ENCODE assay signal across 8 cellular contexts in genomic region chr1:186375152-186375928, GRCh38. TPM values are rescaled to one million over a fixed set of nuclear protein-coding genes. Genes with fewer than 3 reads are reported as not detected.
DNase-seq lines count a peak whose midpoint lies in the region; FAIRE-seq and TF ChIP-seq lines count a peak whose summit lies in the region.

Gene ODR4, plus strand, starts transcription at chr1:186375838. Its CDS starts 3,948 bp downstream, at chr1:186379786.
Gene TPR, minus strand, starts transcription at chr1:186375253. Its CDS starts 225 bp downstream, at chr1:186375028.

- H3K4me3 ChIP-seq in HAP-1 (peak within 1 kb of the TSS; percentile 82), MM.1S (ENCODE audit: low read length) (peak within 1 kb of the TSS; percentile 73), foreskin fibroblast (ENCODE audit: low read depth in 1 of 2, low read length in 2 of 2) (peak within 1 kb of the TSS; percentile 89 to 92), neural progenitor cell (peak within 1 kb of the TSS; percentile 86), subcutaneous abdominal adipose tissue (ENCODE audit: low read depth in 1 of 5, low read length in 5 of 5) (peak within 1 kb of the TSS; percentile 75 to 100 (median 93))

- peaks cover 16% of the 10 kb centered on the region for H3K36me3 Mint-ChIP-seq in neural progenitor cell

- no peaks in the 10 kb centered on the region for H3K27me3 ChIP-seq in HAP-1 (ENCODE audit: low read depth)
- H3K27me3 ChIP-seq in MM.1S (replicated peaks; ENCODE audit: insufficient read depth, low read length), result no peaks in the 10 kb centered on the region
- H3K27me3 ChIP-seq in neural progenitor cell, result no peaks in the 10 kb centered on the region
- peaks cover 0 to 11% (median 0%) of the 10 kb centered on the region in 5 donors for H3K27me3 ChIP-seq in subcutaneous abdominal adipose tissue (ENCODE audit: control insufficient read depth in 5 of 5, insufficient read depth in 4 of 5, low read length in 5 of 5)

- H3K27ac Mint-ChIP-seq in neural progenitor cell, result peak within 1 kb of the TSS; percentile 95

- peaks cover 13% of the 10 kb centered on the region for H3K4me1 Mint-ChIP-seq in neural progenitor cell

- H3F3A ChIP-seq in MM.1S (ENCODE audit: insufficient read depth, low read length) (peaks cover 13% of the 10 kb centered on the region), neural progenitor cell (ENCODE audit: low read depth) (peaks cover 15% of the 10 kb centered on the region)

- TF ChIP-seq CTCF in MM.1S (IDR thresholded peaks at IDR 0.05; ENCODE audit: low read length) (peak; percentile 100), foreskin fibroblast (IDR thresholded peaks at IDR 0.05; ENCODE audit: low read depth, low read length) (peak; percentile 97), neural progenitor cell (IDR thresholded peaks at IDR 0.05) (peak; percentile 98)

- H3K79me2 ChIP-seq in MM.1S (ENCODE audit: low read length) (peaks cover 85% of the 10 kb centered on the region), neural progenitor cell (ENCODE audit: low read depth) (peaks cover 92% of the 10 kb centered on the region)

- DNase-seq in HAP-1 (ENCODE audit: low spot score in 2 of 2), result peak; percentile 97
- DNase-seq in MM.1S, result peak; percentile 100
- DNase-seq in SIG-M5 treated with dmso at 0.1 percent for 504 hours (lab: John Stamatoyannopoulos, UW; ENCODE audit: unreplicated experiment), result peak; percentile 100
- peak; percentile 96 for DNase-seq in activated gamma-delta T cell treated with anti-CD3 and anti-CD28 coated beads, Interleukin-2, amount 50 U/mL, for 16 hours (ENCODE audit: low read depth)
- DNase-seq in foreskin fibroblast, result peak; percentile 99
- DNase-seq in neural progenitor cell (ENCODE audit: low spot score), result peak; percentile 99

- peak within 1 kb of the TSS; percentile 67 for H2AFZ ChIP-seq in MM.1S (ENCODE audit: low read length)
- H2AFZ ChIP-seq in neural progenitor cell (replicated peaks), result peak within 1 kb of the TSS; percentile 77

- H3K4me2 ChIP-seq in MM.1S (ENCODE audit: low read depth, low read length), result peak within 1 kb of the TSS; percentile 75
- H3K4me2 ChIP-seq in neural progenitor cell, result peak within 1 kb of the TSS; percentile 84

- H3K9me3 Mint-ChIP-seq in neural progenitor cell, result no peaks in the 10 kb centered on the region

- H3K27ac ChIP-seq in MM.1S (ENCODE audit: low read length), result peak within 1 kb of the TSS; percentile 90
- peak within 1 kb of the TSS; percentile 94 for H3K27ac ChIP-seq in neural progenitor cell
- peak within 1 kb of the TSS; percentile 96 for H3K27ac ChIP-seq in subcutaneous abdominal adipose tissue (ENCODE audit: low read depth, low read length)

- H3K4me3 Mint-ChIP-seq in neural progenitor cell, result peak within 1 kb of the TSS; percentile 100

- peaks cover 4% of the 10 kb centered on the region for H3K27me3 Mint-ChIP-seq in neural progenitor cell (ENCODE audit: insufficient read depth, low read depth)

- no peaks in the 10 kb centered on the region for H3K9me2 ChIP-seq in MM.1S (replicated peaks; ENCODE audit: insufficient read depth, low read length)

- peak within 1 kb of the TSS; percentile 89 for H3K9ac ChIP-seq in MM.1S (ENCODE audit: low read length)
- H3K9ac ChIP-seq in neural progenitor cell, result peak within 1 kb of the TSS; percentile 87
- peak within 1 kb of the TSS; percentile 82 to 100 (median 97) for H3K9ac ChIP-seq in subcutaneous abdominal adipose tissue (ENCODE audit: low read length in 5 of 5)

- H3K4me1 ChIP-seq in HAP-1 (peaks cover 25% of the 10 kb centered on the region), MM.1S (ENCODE audit: low read length) (peaks cover 16% of the 10 kb centered on the region), neural progenitor cell (peaks cover 19% of the 10 kb centered on the region), subcutaneous abdominal adipose tissue (ENCODE audit: control insufficient read depth in 5 of 5, insufficient read depth in 5 of 5, low read length in 5 of 5) (peaks cover 15 to 26% (median 20%) of the 10 kb centered on the region in 5 donors)

- H4K20me1 ChIP-seq in MM.1S (ENCODE audit: insufficient read depth, low read length), result peaks cover 4% of the 10 kb centered on the region; the same call in 1 of the 2 replicates
- peaks cover 16% of the 10 kb centered on the region for H4K20me1 ChIP-seq in neural progenitor cell (ENCODE audit: low read depth)

- H3K9me3 ChIP-seq in HAP-1 (no peaks in the 10 kb centered on the region), MM.1S (replicated peaks; ENCODE audit: insufficient read depth, low read length) (no peaks in the 10 kb centered on the region), neural progenitor cell (ENCODE audit: low read depth) (no peaks in the 10 kb centered on the region), subcutaneous abdominal adipose tissue (ENCODE audit: control insufficient read depth in 5 of 5, low read length in 5 of 5) (peaks cover 0 to 3% (median 0%) of the 10 kb centered on the region in 5 donors)

- FAIRE-seq in G401.6 (lab: Jason Lieb, UNC), result peak; percentile 98

- in situ Hi-C loops in HAP-1 (cut with MboI; ENCODE audit: low sequenced_read_pairs), result no loop called here

- H3K36me3 ChIP-seq in HAP-1 (replicated peaks) (peaks cover 34% of the 10 kb centered on the region), MM.1S (replicated peaks; ENCODE audit: insufficient read depth, low read length) (peaks cover 7% of the 10 kb centered on the region; the same call in 1 of the 2 replicates), neural progenitor cell (peaks cover 17% of the 10 kb centered on the region), subcutaneous abdominal adipose tissue (ENCODE audit: control insufficient read depth in 5 of 5, insufficient read depth in 5 of 5, low read length in 5 of 5) (peaks cover 6 to 30% (median 27%) of the 10 kb centered on the region in 5 donors)

RNA-seq across cellular contexts. Expression of gene ODR4, which starts in this region (rescaled TPM):
- 24.9 and 37.2 TPM in 2 replicates for total RNA-seq in neural progenitor cell (ENCODE audit: low replicate concordance)

RNA-seq across cellular contexts. Expression of gene TPR, which starts in this region (rescaled TPM):
- total RNA-seq in neural progenitor cell (ENCODE audit: low replicate concordance), result 84.6 and 119 TPM in 2 replicates

Comparison
In these comparisons a context has a peak if more than half of its experiments do, and no peak if none do; other contexts are left out.
1. Peak in every context shown above with its lines: DNase-seq, H3K4me3 ChIP-seq and H3K27ac ChIP-seq.